ENCODE assay signal across 19 cellular contexts in the genomic region with DNA sequence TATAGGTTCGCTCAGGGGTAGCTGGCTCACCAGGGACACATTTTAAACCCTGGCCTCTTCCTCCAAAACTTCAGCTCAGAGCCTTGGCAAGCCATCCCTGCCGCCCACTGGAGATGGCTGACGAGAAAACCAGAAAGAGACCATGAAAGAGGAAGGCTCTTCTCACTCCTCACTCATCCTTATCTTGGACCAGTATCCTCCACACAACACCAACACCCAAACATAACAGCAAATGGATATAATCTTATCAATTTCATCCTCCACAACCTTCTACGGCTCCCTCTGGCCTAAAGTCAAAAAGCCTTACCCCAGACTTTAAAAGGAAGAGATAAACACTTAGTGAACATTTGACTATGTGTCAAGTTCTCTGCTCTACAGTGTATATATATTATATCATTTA. TPM values are rescaled to one million over a fixed set of nuclear protein-coding genes. Genes with fewer than 3 reads are reported as not detected.
DNase-seq lines count a peak whose midpoint lies in the region; ATAC-seq and TF ChIP-seq lines count a peak whose summit lies in the region.
"Had no signal": no experiment of that assay in that cellular context is flagged by ENCODE, and none has a peak within 500 bp of the region (broad histone marks: within the 10 kb centered on the region; RNA-seq: fewer than 3 reads in every experiment).

No MANE protein-coding gene starts in this region.

- intact Hi-C loops in A673 (cut with micrococcal nuclease; ENCODE audit: unreplicated experiment): no loop called here

- H3K27ac ChIP-seq in A673 (ENCODE audit: low read depth, low read length, poor library complexity, severe bottlenecking): peak overlapping the region; percentile 33
- peak overlapping the region; percentile 99 for H3K27ac ChIP-seq in RWPE2 (ENCODE audit: poor library complexity, severe bottlenecking)
- H3K27ac ChIP-seq in epithelial cell of prostate: peak overlapping the region; percentile 93
- H3K27ac ChIP-seq in rectal smooth muscle tissue (ENCODE audit: low read depth, low read length): peak overlapping the region; percentile 49
- H3K27ac ChIP-seq: heart right ventricle, right atrium auricular region had no signal

- DNase-seq in A673 (ENCODE audit: low spot score) (no peak), RWPE2 (ENCODE audit: low spot score) (no peak), epithelial cell of prostate (ENCODE audit: low read depth, low spot score) (no peak), OCI-M2 (lab: John Stamatoyannopoulos, UW; ENCODE audit: unreplicated experiment) (no peak), pons (ENCODE audit: low spot score) (no peak)
- DNase-seq: activated CD8-positive, alpha-beta memory T cell treated with anti-CD3 and anti-CD28 coated beads, Interleukin-2, amount 50 U/mL, for 48 hours; activated naive CD4-positive, alpha-beta T cell treated with anti-CD3 and anti-CD28 coated beads, Interleukin-2, amount 10 ng/mL, durations not matched to agents 7 days and 5 days; CD4-positive, alpha-beta T cell; heart right ventricle; NCI-H345; SHP77; stimulated activated CD4-positive, alpha-beta T cell treated with anti-CD3 and anti-CD28 coated beads, Interleukin-4, amount 100 ng/mL, for 1 hour; stimulated activated CD8-positive, alpha-beta memory T cell treated with anti-CD3 and anti-CD28 coated beads, Interleukin-4, amount 100 ng/mL, for 48 hours; T-helper 17 cell had no signal

- ATAC-seq in RWPE2 (ENCODE audit: low read depth) (no peak), HG03095 (IDR thresholded peaks at IDR 0.05; ENCODE audit: unreplicated experiment) (no peak), HG02798 (IDR thresholded peaks at IDR 0.05; ENCODE audit: poor library complexity, unreplicated experiment) (no peak)
- ATAC-seq: T-helper 17 cell had no signal

- H3K4me3 ChIP-seq in A673 (ENCODE audit: low read depth, low read length, poor library complexity, severe bottlenecking): no peak overlapping the region
- H3K4me3 ChIP-seq in RWPE2 (ENCODE audit: severe bottlenecking): no peak overlapping the region
- H3K4me3 ChIP-seq in rectal smooth muscle tissue (ENCODE audit: low read length): no peak overlapping the region
- H3K4me3 ChIP-seq: esophagus muscularis mucosa, heart right ventricle, right atrium auricular region had no signal

- H3K9ac ChIP-seq in rectal smooth muscle tissue (ENCODE audit: low read length): no peak overlapping the region

- no peak for TF ChIP-seq CTCF in A673 (conservative IDR thresholded peaks at IDR 0.05; ENCODE audit: low read depth, low read length)
- TF ChIP-seq CTCF in RWPE2 (IDR thresholded peaks at IDR 0.05; ENCODE audit: poor library complexity, severe bottlenecking): no peak

- H3K36me3 ChIP-seq in A673 (ENCODE audit: insufficient read depth, low read length, poor library complexity, severe bottlenecking) (no peaks in the 10 kb centered on the region), RWPE2 (ENCODE audit: low read depth) (0 out of 2 replicates have a peak, but pooled peaks cover 3% of the 10 kb centered on the region), rectal smooth muscle tissue (ENCODE audit: control insufficient read depth, insufficient read depth, low read length) (no peaks in the 10 kb centered on the region)
- H3K36me3 ChIP-seq: heart right ventricle, right atrium auricular region had no signal

- CTCF ChIA-PET in A673 (lab: Charles Lee): no interaction called here

- H3K9me3 ChIP-seq in A673 (ENCODE audit: low read depth, low read length, poor library complexity, severe bottlenecking) (no peaks in the 10 kb centered on the region), RWPE2 (ENCODE audit: severe bottlenecking) (no peaks in the 10 kb centered on the region)
- H3K9me3 ChIP-seq: esophagus muscularis mucosa, heart right ventricle, right atrium auricular region had no signal

- no peaks in the 10 kb centered on the region for H3K27me3 ChIP-seq in A673 (replicated peaks; ENCODE audit: insufficient read depth, low read depth, low read length, poor library complexity)
- no peaks in the 10 kb centered on the region for H3K27me3 ChIP-seq in RWPE2 (ENCODE audit: insufficient read depth, poor library complexity, severe bottlenecking)
- H3K27me3 ChIP-seq in rectal smooth muscle tissue (ENCODE audit: control insufficient read depth, insufficient read depth, low read length): no peaks in the 10 kb centered on the region
- H3K27me3 ChIP-seq: esophagus muscularis mucosa, heart right ventricle, right atrium auricular region had no signal

- no TSS peak for BruUV-seq in A673 (replicated peaks; lab: Mats Ljungman, UMichigan)

- POLR2A ChIA-PET in A673 (lab: Charles Lee; ENCODE audit: low non-redundant PET): no interaction called here

- peaks cover 8% of the 10 kb centered on the region for H3K4me1 ChIP-seq in A673 (ENCODE audit: insufficient read depth, low read length, poor library complexity, severe bottlenecking)
- H3K4me1 ChIP-seq in RWPE2 (ENCODE audit: insufficient read depth, poor library complexity, severe bottlenecking): peaks cover 49% of the 10 kb centered on the region
- peaks cover 18% of the 10 kb centered on the region for H3K4me1 ChIP-seq in rectal smooth muscle tissue (ENCODE audit: control insufficient read depth, insufficient read depth, low read length)

RNA-seq across cellular contexts. Expression of a gene that starts 26.9 kb away (rescaled TPM):
- 44.0 and 47.6 TPM in 2 replicates for total RNA-seq in A673 (2021)

Comparison
In these comparisons a context has a peak if more than half of its experiments do, and no peak if none do; other contexts are left out.
1. H3K27ac ChIP-seq: peak in every context shown above with its lines; median percentile 99 in RWPE2; 93 in epithelial cell of prostate; 49 in rectal smooth muscle tissue; 33 in A673.